1 cellular context compared by ENCODE assay signal in genomic region chr19:35380450-35381124, GRCh38.
TF ChIP-seq lines count a peak whose summit lies in the region.

No MANE protein-coding gene starts in this region.

TF ChIP-seq in HepG2, 621 proteins besides CTCF, POLR2A, EP300 and RAD21 (continued from another document and continues in another):
- TF ChIP-seq ZBTB40 (IDR thresholded peaks at IDR 0.05): no peak
- TF ChIP-seq ZBTB40 (CRISPR knock-in tag; IDR thresholded peaks at IDR 0.05): peak; percentile 51; the same call in 1 of the 2 replicates
- no peak for TF ChIP-seq ZNF776 (CRISPR knock-in tag; IDR thresholded peaks at IDR 0.05)
- TF ChIP-seq PATZ1 (CRISPR knock-in tag; IDR thresholded peaks at IDR 0.05): peak; percentile 72
- peak; percentile 43; the same call in 1 of the 2 replicates for TF ChIP-seq HOMEZ (CRISPR knock-in tag; IDR thresholded peaks at IDR 0.05; ENCODE audit: low read depth)
- TF ChIP-seq EED (CRISPR knock-in tag; IDR thresholded peaks at IDR 0.05): no peak
- no peak for TF ChIP-seq REXO4 (CRISPR knock-in tag; IDR thresholded peaks at IDR 0.05; ENCODE audit: borderline replicate concordance)
- TF ChIP-seq NFIC (IDR thresholded peaks at IDR 0.05; ENCODE audit: low read length): peak; percentile 53; the same call in 1 of the 2 replicates
- TF ChIP-seq ZHX1 (CRISPR knock-in tag; IDR thresholded peaks at IDR 0.05; ENCODE audit: low read depth): no peak
- no peak for TF ChIP-seq LRRFIP1 (CRISPR knock-in tag; conservative IDR thresholded peaks at IDR 0.05)
- no peak; the same call in 1 of the 2 replicates for TF ChIP-seq ZNF788 (CRISPR knock-in tag; IDR thresholded peaks at IDR 0.05; ENCODE audit: borderline replicate concordance)
- no peak for TF ChIP-seq ZNF670 (CRISPR knock-in tag; IDR thresholded peaks at IDR 0.05; ENCODE audit: borderline replicate concordance)
- no peak; the same call in 1 of the 2 replicates for TF ChIP-seq CHD4 (IDR thresholded peaks at IDR 0.05; ENCODE audit: borderline replicate concordance, low read length)
- peak; percentile 93 for TF ChIP-seq TFDP1 (CRISPR knock-in tag; IDR thresholded peaks at IDR 0.05; ENCODE audit: borderline replicate concordance)
- TF ChIP-seq ATF6 (CRISPR knock-in tag; conservative IDR thresholded peaks at IDR 0.05): no peak
- no peak for TF ChIP-seq SMARCE1 (IDR thresholded peaks at IDR 0.05; ENCODE audit: borderline replicate concordance)
- no peak for TF ChIP-seq MTA3 (CRISPR knock-in tag; IDR thresholded peaks at IDR 0.05)
- TF ChIP-seq DMAP1 (CRISPR knock-in tag; IDR thresholded peaks at IDR 0.05): peak; percentile 94
- TF ChIP-seq SSRP1 (CRISPR knock-in tag; IDR thresholded peaks at IDR 0.05): peak; percentile 72; the same call in 1 of the 2 replicates
- no peak for TF ChIP-seq E2F2 (CRISPR knock-in tag; IDR thresholded peaks at IDR 0.05; ENCODE audit: borderline replicate concordance)
- TF ChIP-seq HIC2 (CRISPR knock-in tag; IDR thresholded peaks at IDR 0.05; ENCODE audit: low read depth): no peak
- TF ChIP-seq ZNF160 (CRISPR knock-in tag; IDR thresholded peaks at IDR 0.05): no peak
- TF ChIP-seq ZKSCAN1 (IDR thresholded peaks at IDR 0.05; ENCODE audit: low read length): no peak
- no peak for TF ChIP-seq DNMT1 (CRISPR knock-in tag; IDR thresholded peaks at IDR 0.05)
- TF ChIP-seq TAF1 (CRISPR knock-in tag; IDR thresholded peaks at IDR 0.05): no peak
- TF ChIP-seq GTF2F1 (IDR thresholded peaks at IDR 0.05; ENCODE audit: low read length): no peak
- no peak for TF ChIP-seq ZNF225 (CRISPR knock-in tag; IDR thresholded peaks at IDR 0.05)
- TF ChIP-seq ZNF34 (CRISPR knock-in tag; IDR thresholded peaks at IDR 0.05; ENCODE audit: borderline replicate concordance): no peak
- TF ChIP-seq ZNF724P (CRISPR knock-in tag; IDR thresholded peaks at IDR 0.05; ENCODE audit: borderline replicate concordance): 0 out of 2 replicates have a peak, but pooled peaks have one; percentile 40
- no peak for TF ChIP-seq CHD2 (IDR thresholded peaks at IDR 0.05; ENCODE audit: low read depth, low read length)
- peak; percentile 72; the same call in 1 of the 2 replicates for TF ChIP-seq ZNF816 (CRISPR knock-in tag; IDR thresholded peaks at IDR 0.05; ENCODE audit: borderline replicate concordance)
